ENCODE assay signal across 28 cellular contexts in genomic region chr19:40658031-40658430, GRCh38.
"Had no signal": no experiment of that assay in that cellular context is flagged by ENCODE, and none has a peak within 500 bp of the region (broad histone marks: within the 10 kb centered on the region; RNA-seq: fewer than 3 reads in every experiment).

No MANE protein-coding gene starts in this region.

- DNase-seq: stimulated activated CD4-positive, alpha-beta T cell treated with anti-CD3 and anti-CD28 coated beads, Interleukin-1b, Interleukin-23, amount 100 ng/mL, for 48 hours; stimulated activated CD4-positive, alpha-beta T cell treated with anti-CD3 and anti-CD28 coated beads, Interleukin-2, amount 100 ng/mL, for 24 hours; stimulated activated CD4-positive, alpha-beta T cell treated with anti-CD3 and anti-CD28 coated beads, Interleukin-4, amount 100 ng/mL, for 1 hour; stimulated activated CD4-positive, alpha-beta T cell treated with anti-CD3 and anti-CD28 coated beads, Interleukin-4, amount 100 ng/mL, for 24 hours; stimulated activated CD4-positive, alpha-beta T cell treated with anti-CD3 and anti-CD28 coated beads, Interleukin-4, amount 100 ng/mL, for 4 hours; stimulated activated CD8-positive, alpha-beta memory T cell treated with anti-CD3 and anti-CD28 coated beads, Interleukin-4, amount 100 ng/mL, for 48 hours; stimulated activated naive CD4-positive, alpha-beta T cell; stimulated activated naive CD4-positive, alpha-beta T cell treated with Interleukin-2 at 50 U/mL for 16 hours; stimulated activated naive CD8-positive, alpha-beta T cell treated with anti-CD3 and anti-CD28 coated beads, Interleukin-15, amount 100 ng/mL, for 72 hours; stimulated activated naive CD8-positive, alpha-beta T cell treated with anti-CD3 and anti-CD28 coated beads, Interleukin-15, Interleukin-2, amounts not matched to agents 100 U/mL and 50 U/mL, for 24 hours; stomach; substantia nigra; testis; thyroid gland; tibial artery; transverse colon; upper lobe of left lung; upper lobe of right lung; uterus had no signal

- H3K4me3 Mint-ChIP-seq: stimulated activated effector memory CD8-positive, alpha-beta T cell treated with anti-CD3 and anti-CD28 coated beads, Interleukin-12 subunit alpha, Interleukin-12 subunit beta, amount 100 ng/mL, for 72 hours; stimulated activated memory B cell treated with anti-CD40 and anti-IgM and Interleukin-4, amounts not matched to agents 10 μg/mL and 1 μg/mL and 100 μg/mL, for 72 hours; stimulated activated naive CD8-positive, alpha-beta T cell treated with anti-CD3 and anti-CD28 coated beads, Interleukin-15, amount 100 ng/mL, for 72 hours; stimulated activated naive CD8-positive, alpha-beta T cell treated with anti-CD3 and anti-CD28 coated beads, Interleukin-15, Interleukin-2, amounts not matched to agents 100 ng/mL and 50 ng/mL, for 24 hours; type B pancreatic cell had no signal

- H3K9me3 ChIP-seq: stomach, suprapubic skin, testis, thoracic aorta, thyroid gland, tibial artery, tibial nerve, transverse colon, upper lobe of left lung, upper lobe of right lung, uterus, vagina had no signal

- ATAC-seq: stimulated activated effector memory CD8-positive, alpha-beta T cell treated with anti-CD3 and anti-CD28 coated beads, Interleukin-12 subunit alpha, Interleukin-12 subunit beta, amount 100 ng/mL, for 72 hours; stimulated activated memory B cell treated with anti-CD40 and anti-IgM and Interleukin-4, amounts not matched to agents 10 μg/mL and 1 μg/mL and 100 μg/mL, for 72 hours; stimulated activated naive CD8-positive, alpha-beta T cell treated with anti-CD3 and anti-CD28 coated beads, Interleukin-15, amount 100 ng/mL, for 72 hours; stimulated activated naive CD8-positive, alpha-beta T cell treated with anti-CD3 and anti-CD28 coated beads, Interleukin-15, Interleukin-2, amounts not matched to agents 100 U/mL and 50 U/mL, for 24 hours; upper lobe of right lung had no signal

- FAIRE-seq: urothelium cell line had no signal

- H3K27ac ChIP-seq: testis, thoracic aorta, thyroid gland, transverse colon, upper lobe of left lung, upper lobe of right lung, uterus had no signal

- H3K27ac Mint-ChIP-seq: stimulated activated effector memory CD8-positive, alpha-beta T cell treated with anti-CD3 and anti-CD28 coated beads, Interleukin-12 subunit alpha, Interleukin-12 subunit beta, amount 100 ng/mL, for 72 hours; stimulated activated memory B cell treated with anti-CD40 and anti-IgM and Interleukin-4, amounts not matched to agents 10 μg/mL and 1 μg/mL and 100 μg/mL, for 72 hours; stimulated activated naive CD8-positive, alpha-beta T cell treated with anti-CD3 and anti-CD28 coated beads, Interleukin-15, amount 100 ng/mL, for 72 hours; stimulated activated naive CD8-positive, alpha-beta T cell treated with anti-CD3 and anti-CD28 coated beads, Interleukin-15, Interleukin-2, amounts not matched to agents 100 ng/mL and 50 ng/mL, for 24 hours; type B pancreatic cell had no signal

- H3K4me3 ChIP-seq: stomach, suprapubic skin, testis, thoracic aorta, thyroid gland, tibial artery, tibial nerve, transverse colon, upper lobe of left lung, upper lobe of right lung, uterus, vagina had no signal

- H3K9me3 Mint-ChIP-seq: stimulated activated effector memory CD8-positive, alpha-beta T cell treated with anti-CD3 and anti-CD28 coated beads, Interleukin-12 subunit alpha, Interleukin-12 subunit beta, amount 100 ng/mL, for 72 hours; stimulated activated memory B cell treated with anti-CD40 and anti-IgM and Interleukin-4, amounts not matched to agents 10 μg/mL and 1 μg/mL and 100 μg/mL, for 72 hours; stimulated activated naive CD8-positive, alpha-beta T cell treated with anti-CD3 and anti-CD28 coated beads, Interleukin-15, amount 100 ng/mL, for 72 hours; stimulated activated naive CD8-positive, alpha-beta T cell treated with anti-CD3 and anti-CD28 coated beads, Interleukin-15, Interleukin-2, amounts not matched to agents 100 ng/mL and 50 ng/mL, for 24 hours; type B pancreatic cell had no signal

- H3K27me3 ChIP-seq: stomach, suprapubic skin, testis, thyroid gland, tibial artery, tibial nerve, transverse colon, upper lobe of left lung, upper lobe of right lung, uterus, vagina had no signal

- H3K36me3 ChIP-seq: stomach, suprapubic skin, thoracic aorta, thyroid gland, tibial artery, tibial nerve, transverse colon, upper lobe of left lung, upper lobe of right lung, uterus, vagina had no signal

- H3K36me3 Mint-ChIP-seq: stimulated activated memory B cell treated with anti-CD40 and anti-IgM and Interleukin-4, amounts not matched to agents 10 μg/mL and 1 μg/mL and 100 μg/mL, for 72 hours; type B pancreatic cell had no signal

- H3K4me1 ChIP-seq: testis, upper lobe of right lung, uterus had no signal

- H3K27me3 Mint-ChIP-seq: stimulated activated memory B cell treated with anti-CD40 and anti-IgM and Interleukin-4, amounts not matched to agents 10 μg/mL and 1 μg/mL and 100 μg/mL, for 72 hours; stimulated activated naive CD8-positive, alpha-beta T cell treated with anti-CD3 and anti-CD28 coated beads, Interleukin-15, amount 100 ng/mL, for 72 hours; stimulated activated naive CD8-positive, alpha-beta T cell treated with anti-CD3 and anti-CD28 coated beads, Interleukin-15, Interleukin-2, amounts not matched to agents 100 ng/mL and 50 ng/mL, for 24 hours; type B pancreatic cell had no signal
